ENCODE assay signal across 18 cellular contexts in genomic region chr4:107809236-107809635, GRCh38. TPM values are rescaled to one million over a fixed set of nuclear protein-coding genes. Genes with fewer than 3 reads are reported as not detected.
A peak's percentile ranks its signal among the peaks of the same experiment; 100 is the strongest.
DNase-seq lines count a peak whose midpoint lies in the region; ATAC-seq, FAIRE-seq and TF ChIP-seq lines count a peak whose summit lies in the region.
"Had no signal": no experiment of that assay in that cellular context is flagged by ENCODE, and none has a peak within 500 bp of the region (broad histone marks: within the 10 kb centered on the region; RNA-seq: fewer than 3 reads in every experiment).

No MANE protein-coding gene starts in this region.

- no peak overlapping the region for H2AFZ ChIP-seq in astrocyte (ENCODE audit: low read depth, low read length)

- peaks cover 42% of the 10 kb centered on the region for H3K4me1 Mint-ChIP-seq in Calu3 (ENCODE audit: low read depth, unreplicated experiment)
- H3K4me1 Mint-ChIP-seq in astrocyte (ENCODE audit: low read depth, unreplicated experiment) = peaks cover 2% of the 10 kb centered on the region
- H3K4me1 Mint-ChIP-seq in chondrocyte (ENCODE audit: low read depth) = peaks cover 17% of the 10 kb centered on the region
- H3K4me1 Mint-ChIP-seq in activated T-helper 17 cell treated with anti-CD3 and anti-CD28 coated beads, Interleukin-2, amount 50 U/mL, for 72 hours = no peaks in the 10 kb centered on the region

- H3K4me2 ChIP-seq in astrocyte (ENCODE audit: low read length) = no peak overlapping the region
- H3K4me2 ChIP-seq: A549 had no signal

- no peak for FAIRE-seq in astrocyte (lab: Jason Lieb, UNC)
- FAIRE-seq: A549 had no signal

- no peaks in the 10 kb centered on the region for H3K27me3 ChIP-seq in astrocyte (ENCODE audit: insufficient read depth, low read length)
- H3K27me3 ChIP-seq in mucosa of rectum (ENCODE audit: control insufficient read depth in 2 of 2, insufficient read depth in 2 of 2, low read length in 2 of 2) = no peaks in the 10 kb centered on the region

- peaks cover 6% of the 10 kb centered on the region for H3K36me3 Mint-ChIP-seq in Calu3 (ENCODE audit: insufficient read depth, unreplicated experiment)
- no peaks in the 10 kb centered on the region for H3K36me3 Mint-ChIP-seq in astrocyte (ENCODE audit: low read depth, unreplicated experiment)
- H3K36me3 Mint-ChIP-seq in chondrocyte (ENCODE audit: low read depth) = no peaks in the 10 kb centered on the region
- H3K36me3 Mint-ChIP-seq in activated T-helper 17 cell treated with anti-CD3 and anti-CD28 coated beads, Interleukin-2, amount 50 U/mL, for 72 hours (ENCODE audit: low read depth) = no peaks in the 10 kb centered on the region

- H3K27ac ChIP-seq in astrocyte (ENCODE audit: low read depth, low read length) = no peak overlapping the region
- peak overlapping the region; percentile 19 to 56 for H3K27ac ChIP-seq in mucosa of rectum (ENCODE audit: low read depth in 2 of 2, low read length in 2 of 2)
- H3K27ac ChIP-seq: 22Rv1, A549, C4-2B had no signal

- no peaks in the 10 kb centered on the region for H3K79me2 ChIP-seq in astrocyte (ENCODE audit: insufficient read depth, low read length)

- H4K20me1 ChIP-seq in astrocyte (ENCODE audit: insufficient read depth, low read length) = no peaks in the 10 kb centered on the region

- H3K27ac Mint-ChIP-seq in Calu3 (ENCODE audit: unreplicated experiment) (peak overlapping the region; percentile 93), astrocyte (ENCODE audit: unreplicated experiment) (no peak overlapping the region), chondrocyte (ENCODE audit: unreplicated experiment) (no peak overlapping the region)
- H3K27ac Mint-ChIP-seq in activated T-helper 17 cell treated with anti-CD3 and anti-CD28 coated beads, Interleukin-2, amount 50 U/mL, for 72 hours = no peak overlapping the region
- H3K27ac Mint-ChIP-seq: CD4-positive, alpha-beta T cell had no signal

- H3K9me3 ChIP-seq in astrocyte (ENCODE audit: insufficient read depth, low read depth, low read length) = no peaks in the 10 kb centered on the region
- H3K9me3 ChIP-seq in mucosa of rectum (ENCODE audit: control insufficient read depth in 2 of 2, low read length in 2 of 2) = no peaks in the 10 kb centered on the region
- H3K9me3 ChIP-seq: A549, Caco-2, HAP-1 had no signal

- intact Hi-C loops in Calu3 (cut with micrococcal nuclease; ENCODE audit: unreplicated experiment) (no loop called here), left colon (cut with DNase I, micrococcal nuclease) (no loop called here)

- H3K4me3 Mint-ChIP-seq in Calu3 (ENCODE audit: low read depth, unreplicated experiment) (peak overlapping the region; percentile 27), astrocyte (ENCODE audit: unreplicated experiment) (peak overlapping the region; percentile 71), chondrocyte (ENCODE audit: unreplicated experiment) (no peak overlapping the region)
- no peak overlapping the region for H3K4me3 Mint-ChIP-seq in activated T-helper 17 cell treated with anti-CD3 and anti-CD28 coated beads, Interleukin-2, amount 50 U/mL, for 72 hours
- H3K4me3 Mint-ChIP-seq: CD4-positive, alpha-beta T cell had no signal

- H3K9me3 Mint-ChIP-seq in Calu3 (ENCODE audit: low read depth, unreplicated experiment) (peaks cover 2% of the 10 kb centered on the region), astrocyte (ENCODE audit: unreplicated experiment) (no peaks in the 10 kb centered on the region), chondrocyte (ENCODE audit: low read depth) (no peaks in the 10 kb centered on the region)
- H3K9me3 Mint-ChIP-seq in activated T-helper 17 cell treated with anti-CD3 and anti-CD28 coated beads, Interleukin-2, amount 50 U/mL, for 72 hours = no peaks in the 10 kb centered on the region
- H3K9me3 Mint-ChIP-seq: CD4-positive, alpha-beta T cell had no signal

- DNase-seq in Calu3 = no peak
- no peak for DNase-seq in astrocyte (ENCODE audit: low read depth)
- no peak for DNase-seq in left colon
- DNase-seq in chondrocyte (ENCODE audit: low spot score) = no peak
- DNase-seq: AML-193; Caco-2; CD4-positive, alpha-beta T cell; DMS153; DMS79; GDM1 had no signal

- H3K4me1 ChIP-seq in astrocyte (ENCODE audit: insufficient read depth, low read length) = no peaks in the 10 kb centered on the region
- H3K4me1 ChIP-seq in mucosa of rectum (ENCODE audit: control insufficient read depth in 2 of 2, insufficient read depth in 2 of 2, low read length in 2 of 2) = peaks cover 6 to 18% of the 10 kb centered on the region in 2 donors
- H3K4me1 ChIP-seq: A549, Caco-2, HAP-1 had no signal

- H3K27me3 Mint-ChIP-seq in Calu3 (ENCODE audit: unreplicated experiment) (no peaks in the 10 kb centered on the region), astrocyte (ENCODE audit: low read depth, unreplicated experiment) (peaks cover 8% of the 10 kb centered on the region), chondrocyte (ENCODE audit: low read depth) (peaks cover 4% of the 10 kb centered on the region)
- H3K27me3 Mint-ChIP-seq in activated T-helper 17 cell treated with anti-CD3 and anti-CD28 coated beads, Interleukin-2, amount 50 U/mL, for 72 hours = peaks cover 32% of the 10 kb centered on the region

- CTCF ChIA-PET in Calu3 (lab: Charles Lee) = interaction anchor here (1.1 to 1.4 kb wide), 2 partner anchors 9 to 14 kb away, joined by 3 read pairs; no protein-coding TSS in a partner anchor

- no peak for TF ChIP-seq CTCF in Calu3 (IDR thresholded peaks at IDR 0.05; ENCODE audit: unreplicated experiment)
- TF ChIP-seq CTCF in astrocyte (IDR thresholded peaks at IDR 0.05; ENCODE audit: insufficient read depth, low read depth, low read length) = no peak
- TF ChIP-seq CTCF in chondrocyte (IDR thresholded peaks at IDR 0.05) = no peak

- no peaks in the 10 kb centered on the region for H3K36me3 ChIP-seq in astrocyte (ENCODE audit: insufficient read depth, low read length)
- no peaks in the 10 kb centered on the region for H3K36me3 ChIP-seq in mucosa of rectum (ENCODE audit: control insufficient read depth in 2 of 2, insufficient read depth in 2 of 2, low read length in 2 of 2)
- H3K36me3 ChIP-seq: HAP-1 had no signal

- TSS peak; percentile 84 for BruUV-seq in Calu3 (replicated peaks; lab: Mats Ljungman, UMichigan)

- ATAC-seq in left colon (peak; percentile 85), GM19455 (IDR thresholded peaks at IDR 0.05; ENCODE audit: unreplicated experiment) (no peak), GM18519 (IDR thresholded peaks at IDR 0.05; ENCODE audit: low FRiP score, unreplicated experiment) (no peak)
- ATAC-seq in activated T-helper 17 cell treated with anti-CD3 and anti-CD28 coated beads, Interleukin-2, amount 50 U/mL, for 72 hours (replicated peaks) = no peak
- ATAC-seq: A549 had no signal

- H3K4me3 ChIP-seq in astrocyte (ENCODE audit: insufficient read depth, low read depth, low read length) (no peak overlapping the region), mucosa of rectum (ENCODE audit: low read length in 2 of 2) (peak overlapping the region; percentile 5 to 21)
- H3K4me3 ChIP-seq: A549, HAP-1 had no signal

- H3K9ac ChIP-seq in astrocyte (ENCODE audit: low read length) (no peak overlapping the region), mucosa of rectum (ENCODE audit: low read depth in 1 of 2, low read length in 2 of 2) (no peak overlapping the region)

RNA-seq across cellular contexts. Expression of gene SGMS2, which starts 15.5 kb away (rescaled TPM):
- total RNA-seq in Calu3 (2022) (67.2 and 74.7 TPM in 2 replicates), astrocyte (48.1 and 48.3 TPM in 2 replicates), left colon (10 to 100 TPM; 50.3 to 55.9 TPM), chondrocyte (49.7 to 71.5 TPM (median 65.5 TPM) in 3 replicates)
- 1 to 10 TPM in 1 of 2 donors, under 1 TPM in 1; 0.19 to 1.2 TPM for total RNA-seq in activated T-helper 17 cell treated with anti-CD3 and anti-CD28 coated beads, Interleukin-2, amount 50 U/mL, for 72 hours

Comparison
In these comparisons a context has a peak if more than half of its experiments do, and no peak if none do; other contexts are left out.
1. H3K4me3 Mint-ChIP-seq: peak in Calu3 (single experiment) and astrocyte (single experiment); none in chondrocyte (single experiment) and activated T-helper 17 cell treated with anti-CD3 and anti-CD28 coated beads, Interleukin-2, amount 50 U/mL, for 72 hours (single experiment).
2. RNA of gene SGMS2, which starts 15.5 kb away (total RNA-seq): 49.7 to 71.5 TPM in chondrocyte, 67.2 to 74.7 TPM in Calu3, 50.3 to 55.9 TPM in left colon and 48.1 to 48.3 TPM in astrocyte; 0.19 to 1.2 TPM in activated T-helper 17 cell treated with anti-CD3 and anti-CD28 coated beads, Interleukin-2, amount 50 U/mL, for 72 hours; every median in the first group is over 10 times any median in the second.